In the genomic region with DNA sequence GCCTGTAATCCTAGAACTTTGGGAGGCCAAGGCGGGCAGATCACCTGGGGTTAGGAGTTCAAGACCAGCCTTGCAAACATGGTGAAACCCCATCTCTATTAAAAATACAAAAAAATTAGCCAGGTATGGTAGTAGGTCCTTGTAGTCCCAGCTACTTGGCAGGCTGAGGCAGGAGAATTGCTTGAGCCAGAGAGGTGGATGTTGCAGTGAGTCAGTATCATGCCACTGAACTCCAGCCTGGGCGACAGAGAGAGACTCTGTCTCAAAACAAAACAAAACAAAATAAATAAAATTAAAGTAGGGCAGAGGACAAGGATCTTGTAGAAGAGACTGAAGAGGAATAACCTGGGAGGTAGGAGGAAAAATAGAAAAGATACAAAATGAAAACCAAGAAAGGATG, we compare ENCODE assay signal across 9 cellular contexts. TPM values are rescaled to one million over a fixed set of nuclear protein-coding genes. Genes with fewer than 3 reads are reported as not detected.
"Had no signal": no experiment of that assay in that cellular context is flagged by ENCODE, and none has a peak within 500 bp of the region (broad histone marks: within the 10 kb centered on the region; RNA-seq: fewer than 3 reads in every experiment).

No MANE protein-coding gene starts in this region.

- H3K4me2 ChIP-seq: GM23338 had no signal

- H3K27ac Mint-ChIP-seq: GM23338, H9, HFFc6 had no signal

- H3K4me3 Mint-ChIP-seq: GM23338, H9, HFFc6 had no signal

- DNase-seq: GOT3, H7, H9, HCEC 1CT, HFFc6 had no signal

- H3K4me1 Mint-ChIP-seq: GM23338, H9 had no signal

- H3K36me3 ChIP-seq: HAP-1 had no signal

- H3K9me3 ChIP-seq: HAP-1 had no signal

- ATAC-seq: GM23338, HCT116 had no signal

- H3K4me3 ChIP-seq: GM23338, HAP-1 had no signal

- H3K4me1 ChIP-seq: HAP-1 had no signal

- H2AFZ ChIP-seq: GM23338 had no signal

RNA-seq across cellular contexts. Expression of gene GUCY2C, which starts 45.5 kb away (rescaled TPM):
- total RNA-seq: H4 had no signal
